Comparison of ENCODE assay signal across 10 cellular contexts in the genomic region with DNA sequence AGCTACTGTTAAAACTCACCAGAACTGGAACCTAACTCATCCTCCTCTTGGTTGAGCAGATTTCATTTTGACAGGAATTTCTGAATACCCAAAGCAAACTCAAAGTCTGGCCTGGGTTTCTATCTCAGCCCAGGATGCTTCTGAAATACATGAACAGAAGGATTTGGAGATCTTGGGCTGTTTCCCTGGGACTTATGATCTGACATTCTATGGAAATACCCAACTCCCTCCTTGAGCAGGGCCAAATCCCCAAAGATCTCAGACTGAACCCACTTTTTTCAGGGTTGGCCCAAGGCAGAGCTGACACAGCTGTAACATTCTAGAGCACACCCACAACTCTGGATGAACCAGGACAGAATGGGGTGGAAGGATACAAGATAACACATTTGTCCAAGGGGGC. TPM values are rescaled to one million over a fixed set of nuclear protein-coding genes. Genes with fewer than 3 reads are reported as not detected.
DNase-seq lines count a peak whose midpoint lies in the region; ATAC-seq and TF ChIP-seq lines count a peak whose summit lies in the region.
"Had no signal": no experiment of that assay in that cellular context is flagged by ENCODE, and none has a peak within 500 bp of the region (broad histone marks: within the 10 kb centered on the region; RNA-seq: fewer than 3 reads in every experiment).

No MANE protein-coding gene starts in this region.

- no peak for DNase-seq in Right ventricle myocardium inferior (ENCODE audit: missing footprints)
- DNase-seq in left cardiac atrium, result no peak
- DNase-seq in cerebellar cortex (ENCODE audit: low spot score), result peak; percentile 62
- no peak for DNase-seq in naive thymus-derived CD8-positive, alpha-beta T cell
- no peak for DNase-seq in uterus
- no peak for DNase-seq in activated CD4-positive, CD25-positive, alpha-beta regulatory T cell treated with anti-CD3 and anti-CD28 coated beads, Interleukin-2, amount 50 U/mL, for 72 hours
- DNase-seq: hippocampal formation; stimulated activated CD4-positive, alpha-beta T cell treated with anti-CD3 and anti-CD28 coated beads, Interleukin-15, amount 100 ng/mL, for 24 hours had no signal

- no peak overlapping the region for H3K4me3 ChIP-seq in uterus

- no peaks in the 10 kb centered on the region for H3K27me3 ChIP-seq in uterus

- peak overlapping the region; percentile 97 to 99 (median 98) for H3K27ac Mint-ChIP-seq in naive thymus-derived CD8-positive, alpha-beta T cell

- intact Hi-C loops in Right ventricle myocardium inferior (cut with DNase I) (loop anchor here (2.0 to 10.0 kb wide), 4 partner anchors 105 to 353 kb away; partner anchors contain the start of genes MED4 and NUDT15), left cardiac atrium (cut with DNase I) (loop anchor here (5.0 to 10.0 kb wide), 3 partner anchors 73 to 120 kb away; partner anchors contain the start of gene RB1 (in 1 of the 2)), uterus (cut with DNase I; ENCODE audit: low total_unique reads) (loop anchor here (10.0 kb wide), 1 partner anchor 73 kb away; the partner anchor contains the start of gene RB1)

- no peaks in the 10 kb centered on the region for H3K36me3 ChIP-seq in uterus

- no peaks in the 10 kb centered on the region for H3K27me3 Mint-ChIP-seq in naive thymus-derived CD8-positive, alpha-beta T cell

- POLR2A ChIA-PET in naive thymus-derived CD8-positive, alpha-beta T cell (lab: Charles Lee), result interaction anchor here (0.7 to 7.4 kb wide), 23 partner anchors 10 to 351 kb away, joined by 3 to 113 read pairs (median 9); partner anchors contain the start of genes MED4 and RB1

- no peaks in the 10 kb centered on the region for H3K9me3 Mint-ChIP-seq in naive thymus-derived CD8-positive, alpha-beta T cell

- no peak for TF ChIP-seq CTCF in uterus (IDR thresholded peaks at IDR 0.05)

- H3K27ac ChIP-seq in uterus, result peak overlapping the region; percentile 99 to 100

- H3K4me3 Mint-ChIP-seq in naive thymus-derived CD8-positive, alpha-beta T cell, result peak overlapping the region; percentile 84 to 99 (median 96)

- peaks cover 0 to 6% of the 10 kb centered on the region in 2 donors for H3K4me1 ChIP-seq in uterus

- TF ChIP-seq POLR2A in uterus (IDR thresholded peaks at IDR 0.05), result no peak

- peaks cover 6 to 23% (median 19%) of the 10 kb centered on the region in 3 donors for H3K36me3 Mint-ChIP-seq in naive thymus-derived CD8-positive, alpha-beta T cell

- ATAC-seq in Right ventricle myocardium inferior, result peak; percentile 20
- no peak for ATAC-seq in left cardiac atrium
- no peak for ATAC-seq in naive thymus-derived CD8-positive, alpha-beta T cell
- no peak for ATAC-seq in HG03460 (IDR thresholded peaks at IDR 0.05; ENCODE audit: unreplicated experiment)
- ATAC-seq in GM21390 (IDR thresholded peaks at IDR 0.05; ENCODE audit: unreplicated experiment), result no peak

- no peaks in the 10 kb centered on the region for H3K9me3 ChIP-seq in uterus

- H3K4me1 Mint-ChIP-seq in naive thymus-derived CD8-positive, alpha-beta T cell, result peaks cover 31 to 64% (median 55%) of the 10 kb centered on the region in 4 donors

RNA-seq across cellular contexts. Expression of gene ITM2B, which starts 1.1 kb away (rescaled TPM):
- 537 TPM for total RNA-seq in Right ventricle myocardium inferior
- 100 to 1,000 TPM; 537 to 557 TPM for total RNA-seq in left cardiac atrium
- total RNA-seq in naive thymus-derived CD8-positive, alpha-beta T cell, result 100 to 1,000 TPM; 733 to 793 TPM
- 1,000 to 10,000 TPM; 1,063 to 1,292 (median 1,234) TPM for polyA plus RNA-seq in naive thymus-derived CD8-positive, alpha-beta T cell
- 100 to 1,000 TPM; 326 to 725 (median 565) TPM for total RNA-seq in uterus
